Comparison of ENCODE assay signal across 17 cellular contexts in the genomic region with DNA sequence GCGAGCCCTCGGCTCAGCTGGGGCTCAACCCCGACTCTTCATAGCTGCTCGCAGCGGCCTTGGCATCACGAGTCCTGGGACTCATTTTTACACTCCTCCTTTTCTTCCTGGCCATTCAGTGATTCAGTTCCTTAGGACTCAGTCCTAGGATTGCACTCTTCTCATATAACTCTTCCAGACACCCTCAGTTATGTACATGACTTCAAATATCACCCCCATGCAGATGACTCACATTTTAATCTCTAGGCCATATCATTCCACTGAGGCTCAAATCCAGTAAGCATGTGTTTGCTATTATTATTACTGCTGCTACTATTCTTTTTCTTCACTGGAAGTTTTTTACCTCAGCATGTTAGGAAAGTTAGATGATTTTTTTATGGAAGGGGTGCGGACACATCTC. TPM values are rescaled to one million over a fixed set of nuclear protein-coding genes. Genes with fewer than 3 reads are reported as not detected.
DNase-seq lines count a peak whose midpoint lies in the region; ATAC-seq, FAIRE-seq and TF ChIP-seq lines count a peak whose summit lies in the region.
"Had no signal": no experiment of that assay in that cellular context is flagged by ENCODE, and none has a peak within 500 bp of the region (broad histone marks: within the 10 kb centered on the region; RNA-seq: fewer than 3 reads in every experiment).

No MANE protein-coding gene starts in this region.

- H3K9me3 ChIP-seq in mesenchymal stem cell (ENCODE audit: control insufficient read depth, low read length) (no peaks in the 10 kb centered on the region), prostate gland (no peaks in the 10 kb centered on the region)

- no peak overlapping the region for H2AK5ac ChIP-seq in mesenchymal stem cell (ENCODE audit: low read length, severe bottlenecking)

- H3K4me2 ChIP-seq in mesenchymal stem cell (ENCODE audit: low read length, poor library complexity, severe bottlenecking) = no peak overlapping the region
- H3K4me2 ChIP-seq: KMS-11 had no signal

- H2BK15ac ChIP-seq in mesenchymal stem cell (ENCODE audit: low read depth, poor library complexity, severe bottlenecking) = no peak overlapping the region

- no peak overlapping the region for H2BK120ac ChIP-seq in mesenchymal stem cell (ENCODE audit: low read depth, low read length)

- no peak overlapping the region for H4K91ac ChIP-seq in mesenchymal stem cell (ENCODE audit: low read length)

- WGBS in mesenchymal stem cell = 95% methylated on average over 6 of the region's 7 CpGs
- WGBS in prostate gland = 84% methylated on average over 7 of the region's 7 CpGs

- no peaks in the 10 kb centered on the region for H3K4me1 ChIP-seq in mesenchymal stem cell (ENCODE audit: control insufficient read depth, insufficient read depth, low read depth, low read length)
- no peaks in the 10 kb centered on the region for H3K4me1 ChIP-seq in prostate gland (replicated peaks)

- no peak overlapping the region for H2BK12ac ChIP-seq in mesenchymal stem cell (ENCODE audit: low read length in 2 of 2)

- ATAC-seq in GM19351 (IDR thresholded peaks at IDR 0.05; ENCODE audit: unreplicated experiment) = no peak

- intact Hi-C loops in prostate gland (cut with DNase I) = no loop called here

- no peak overlapping the region for H4K8ac ChIP-seq in mesenchymal stem cell (ENCODE audit: low read length)

- no peaks in the 10 kb centered on the region for H3K27me3 ChIP-seq in mesenchymal stem cell (ENCODE audit: control insufficient read depth in 1 of 2, insufficient read depth in 1 of 2, low read length in 2 of 2)
- H3K27me3 ChIP-seq in prostate gland (replicated peaks; ENCODE audit: insufficient read depth) = no peaks in the 10 kb centered on the region

- no peak for TF ChIP-seq POLR2A in prostate gland (IDR thresholded peaks at IDR 0.05)

- no peak overlapping the region for H3K23ac ChIP-seq in mesenchymal stem cell (ENCODE audit: low read length in 2 of 2)

- no peaks in the 10 kb centered on the region for H3K79me1 ChIP-seq in mesenchymal stem cell (replicated peaks; ENCODE audit: low read length, poor library complexity, severe bottlenecking)

- TF ChIP-seq CTCF in cardiac fibroblast (IDR thresholded peaks at IDR 0.05; ENCODE audit: low read depth, low read length) (no peak), prostate gland (IDR thresholded peaks at IDR 0.05) (no peak)

- H3K36me3 ChIP-seq in mesenchymal stem cell (ENCODE audit: control insufficient read depth in 1 of 2, insufficient read depth in 2 of 2, low read depth in 1 of 2, low read length in 2 of 2) = no peaks in the 10 kb centered on the region
- no peaks in the 10 kb centered on the region for H3K36me3 ChIP-seq in prostate gland

- FAIRE-seq in GM19239 (lab: Jason Lieb, UNC) = no peak
- FAIRE-seq: small intestine, urothelium cell line had no signal

- peak; percentile 24 for DNase-seq in AG08396 (ENCODE audit: low spot score)
- peak; percentile 4 for DNase-seq in HT1080 (ENCODE audit: low read depth)
- DNase-seq in cardiac fibroblast (ENCODE audit: low read depth in 2 of 2) = peak; percentile 32 to 64
- DNase-seq in mesenchymal stem cell = no peak
- DNase-seq in NCI-H1417 (lab: John Stamatoyannopoulos, UW) = no peak
- no peak for DNase-seq in GM19239 (ENCODE audit: insufficient read length, low spot score)
- DNase-seq in prostate gland (ENCODE audit: low spot score) = no peak
- DNase-seq: activated CD8-positive, alpha-beta memory T cell treated with anti-CD3 and anti-CD28 coated beads, Interleukin-2, amount 50 U/mL, for 4 hours; cerebellar nuclear complex; NCI-H1105; SHP77; small intestine; stimulated activated naive CD4-positive, alpha-beta T cell; T-helper 2 cell had no signal

- no peak overlapping the region for H3K14ac ChIP-seq in mesenchymal stem cell (ENCODE audit: low read length in 2 of 2)

- peak overlapping the region; percentile 55 for H3K9ac ChIP-seq in mesenchymal stem cell (ENCODE audit: low read length)
- H3K9ac ChIP-seq: KMS-11 had no signal

- H2BK5ac ChIP-seq in mesenchymal stem cell (ENCODE audit: low read depth, low read length, poor library complexity, severe bottlenecking) = no peak overlapping the region

- no peak overlapping the region for H3K27ac ChIP-seq in mesenchymal stem cell (ENCODE audit: low read length, poor library complexity, severe bottlenecking)
- H3K27ac ChIP-seq in prostate gland = no peak overlapping the region
- H3K27ac ChIP-seq: KMS-11 had no signal

- H3K4ac ChIP-seq in mesenchymal stem cell (ENCODE audit: low read depth in 1 of 2, low read length in 2 of 2) = no peak overlapping the region

- no peak overlapping the region for H2AFZ ChIP-seq in mesenchymal stem cell (ENCODE audit: low read depth, low read length)

- no peak overlapping the region for H3K4me3 ChIP-seq in cardiac fibroblast (replicated peaks in 1 of 2; ENCODE audit: low read depth in 2 of 2, low read length in 2 of 2)
- H3K4me3 ChIP-seq in mesenchymal stem cell (ENCODE audit: insufficient read depth in 1 of 2, low read depth in 1 of 2, low read length in 2 of 2) = no peak overlapping the region
- H3K4me3 ChIP-seq in prostate gland = no peak overlapping the region

- H3K18ac ChIP-seq in mesenchymal stem cell (ENCODE audit: low read depth in 1 of 2, low read length in 2 of 2) = no peak overlapping the region

RNA-seq across cellular contexts. Expression of gene ITGB1BP2, which starts 14.4 kb away (rescaled TPM):
- total RNA-seq in HT1080 (2014; rRNA removed; shearing (Covaris generic)) = 0.97 and 1.00 TPM in 2 replicates
- 0.10 and 0.31 TPM in 2 replicates for polyA plus RNA-seq in HT1080 (2015; cell fraction: cytosol; rRNA removed)
- polyA plus RNA-seq in HT1080 (2015; cell fraction: nucleus; rRNA removed) = 3.8 and 4.5 TPM in 2 replicates
- 0.25 TPM for polyA plus RNA-seq in mesenchymal stem cell (2013, experiment 1 of 2)
- 0.36 TPM for polyA plus RNA-seq in mesenchymal stem cell (2013, experiment 2 of 2)
- 1 to 10 TPM in 1 of 2 donors, under 1 TPM in 1; 0.77 to 6.5 TPM for total RNA-seq in prostate gland

RNA-seq across cellular contexts. Expression of gene NONO, which starts 32.5 kb away (rescaled TPM):
- total RNA-seq in HT1080 (2014; rRNA removed; shearing (Covaris generic)) = 469 and 520 TPM in 2 replicates
- 330 and 368 TPM in 2 replicates for polyA plus RNA-seq in HT1080 (2015; cell fraction: cytosol; rRNA removed)
- 671 and 721 TPM in 2 replicates for polyA plus RNA-seq in HT1080 (2015; cell fraction: nucleus; rRNA removed)
- polyA plus RNA-seq in mesenchymal stem cell (2013, experiment 1 of 2) = 278 TPM
- polyA plus RNA-seq in mesenchymal stem cell (2013, experiment 2 of 2) = 272 TPM
- 100 to 1,000 TPM; 266 to 287 TPM for total RNA-seq in prostate gland

RNA-seq across cellular contexts. Expression of gene TAF1, which starts 50.2 kb away (rescaled TPM):
- total RNA-seq in HT1080 (2014; rRNA removed; shearing (Covaris generic)) = 17.4 and 18.0 TPM in 2 replicates
- polyA plus RNA-seq in HT1080 (2015; cell fraction: cytosol; rRNA removed) = 11.7 and 16.8 TPM in 2 replicates
- 33.6 and 40.6 TPM in 2 replicates for polyA plus RNA-seq in HT1080 (2015; cell fraction: nucleus; rRNA removed)
- 9.7 TPM for polyA plus RNA-seq in mesenchymal stem cell (2013, experiment 1 of 2)
- polyA plus RNA-seq in mesenchymal stem cell (2013, experiment 2 of 2) = 9.3 TPM
- 10 to 100 TPM; 27.1 to 67.9 TPM for total RNA-seq in prostate gland

Comparison
In these comparisons a context has a peak if more than half of its experiments do, and no peak if none do; other contexts are left out.
1. DNase-seq: peak in AG08396 (single experiment), HT1080 (single experiment) and cardiac fibroblast (2 of 2); none in mesenchymal stem cell (single experiment), NCI-H1417 (0 of 3), GM19239 (single experiment) and prostate gland (single experiment).